In genomic region chr14:106270722-106271121, GRCh38 we compare ENCODE assay signal across 7 cellular contexts.
DNase-seq lines count a peak whose midpoint lies in the region; ATAC-seq, FAIRE-seq and TF ChIP-seq lines count a peak whose summit lies in the region.
"Not testable (repeated sequence)": the region's sequence is repeated elsewhere in the genome, so short reads cannot be mapped to it uniquely, and the experiment has no call there.

No MANE protein-coding gene starts in this region.

- intact Hi-C loops in GM12878 (cut with micrococcal nuclease; ENCODE audit: unreplicated experiment) = loop anchor here (5.0 to 10.0 kb wide), 2 partner anchors 37 to 566 kb away; no protein-coding TSS in a partner anchor
- intact Hi-C loops in upper lobe of right lung (cut with DNase I) = not testable (repeated sequence)

- RAD21 ChIA-PET in GM12878 (lab: Charles Lee; ENCODE audit: unreplicated experiment) = interaction anchor here (1.5 to 5.9 kb wide), 2 partner anchors 411 to 428 kb away, joined by 3 to 119 read pairs; no protein-coding TSS in a partner anchor

- H3K79me2 ChIP-seq in DND-41 (ENCODE audit: insufficient read depth, low read length); Loucy (ENCODE audit: insufficient read depth, low read length); OCI-LY1 (ENCODE audit: insufficient read depth, low read length); GM12878 (ENCODE audit: control insufficient read depth, insufficient read depth, low read length): not testable (repeated sequence)

- CTCF ChIA-PET in GM12878 (lab: Yijun Ruan, JAX) = interaction anchor here (1.0 to 11.5 kb wide), 9 partner anchors 8 to 689 kb away, joined by 3 to 180 read pairs (median 4); no protein-coding TSS in a partner anchor

- TF ChIP-seq RAD21 in GM12878 (IDR thresholded peaks at IDR 0.05; ENCODE audit: insufficient read depth, low read depth, low read length) = not testable (repeated sequence)

- H3K9me3 ChIP-seq in DND-41 (ENCODE audit: insufficient read depth, low read length, severe bottlenecking); Loucy (ENCODE audit: insufficient read depth, low read depth, low read length); OCI-LY1 (ENCODE audit: low read length); GM12878 (replicated peaks; ENCODE audit: control insufficient read depth, insufficient read depth, low read length); lung (ENCODE audit: control insufficient read depth in 2 of 2, insufficient read depth in 1 of 2, low read length in 1 of 2); upper lobe of right lung: not testable (repeated sequence)

- not testable (repeated sequence) for H3K4me3 ChIP-seq in DND-41 (ENCODE audit: low read depth in 1 of 2, low read length in 2 of 2); Loucy (ENCODE audit: low read length, poor library complexity, severe bottlenecking); OCI-LY1 (ENCODE audit: low read depth, low read length, poor library complexity, severe bottlenecking); GM12878; lung; upper lobe of right lung

- TF ChIP-seq EP300 in GM12878 (IDR thresholded peaks at IDR 0.05; ENCODE audit: borderline replicate concordance in 1 of 2, control insufficient read depth in 1 of 2, low read depth in 2 of 2, low read length in 2 of 2) = not testable (repeated sequence)

- not testable (repeated sequence) for TF ChIP-seq POLR2A in GM12892 (IDR thresholded peaks at IDR 0.05; ENCODE audit: low read depth, low read length); GM12878 (IDR thresholded peaks at IDR 0.05; ENCODE audit: low read depth, low read length)

- not testable (repeated sequence) for H3K4me2 ChIP-seq in DND-41 (ENCODE audit: insufficient read depth, low read length); Loucy (ENCODE audit: low read depth, low read length, poor library complexity, severe bottlenecking); GM12878 (ENCODE audit: control insufficient read depth, insufficient read depth)
- peak overlapping the region; percentile 68 for H3K4me2 ChIP-seq in OCI-LY1 (ENCODE audit: low read length)

- H3K9me2 ChIP-seq in Loucy (replicated peaks; ENCODE audit: low read depth, low read length); OCI-LY1 (ENCODE audit: low read depth, low read length): not testable (repeated sequence)

- H3K9ac ChIP-seq in DND-41 (ENCODE audit: low read depth, low read length); GM12878 (ENCODE audit: control insufficient read depth, insufficient read depth, low read length): not testable (repeated sequence)
- H3K9ac ChIP-seq in Loucy (ENCODE audit: low read depth, low read length, poor library complexity, severe bottlenecking) (peak overlapping the region; percentile 37), OCI-LY1 (ENCODE audit: low read length) (peak overlapping the region; percentile 67)

- not testable (repeated sequence) for H3F3A ChIP-seq in Loucy (ENCODE audit: low read depth); OCI-LY1 (ENCODE audit: insufficient read depth, low read length)

- H3K4me1 ChIP-seq in DND-41 (ENCODE audit: insufficient read depth, low read length) (peaks cover 65% of the 10 kb centered on the region), Loucy (ENCODE audit: insufficient read depth, low read length, poor library complexity, severe bottlenecking) (peaks cover 39% of the 10 kb centered on the region), OCI-LY1 (ENCODE audit: insufficient read depth, low read length, severe bottlenecking) (peaks cover 45% of the 10 kb centered on the region)
- H3K4me1 ChIP-seq in GM12878 (ENCODE audit: control insufficient read depth, insufficient read depth, low read length); lung (ENCODE audit: control insufficient read depth in 2 of 2, insufficient read depth in 2 of 2, low read length in 2 of 2); upper lobe of right lung: not testable (repeated sequence)

- H2AFZ ChIP-seq in DND-41 (ENCODE audit: low read depth, low read length); Loucy (ENCODE audit: low read length); OCI-LY1 (ENCODE audit: low read length); GM12878 (ENCODE audit: control insufficient read depth, low read depth, low read length): not testable (repeated sequence)

- not testable (repeated sequence) for H3K36me3 ChIP-seq in DND-41 (ENCODE audit: insufficient read depth, low read length); Loucy (ENCODE audit: insufficient read depth, low read length); OCI-LY1 (ENCODE audit: insufficient read depth, low read length); GM12878 (ENCODE audit: control insufficient read depth in 2 of 2, insufficient read depth in 2 of 2, low read length in 1 of 2); lung (ENCODE audit: control insufficient read depth in 2 of 2, insufficient read depth in 2 of 2, low read length in 2 of 2); upper lobe of right lung

- BruUV-seq in GM12878 (replicated peaks; lab: Mats Ljungman, UMichigan) = not testable (repeated sequence)

- H4K20me1 ChIP-seq in DND-41 (ENCODE audit: insufficient read depth, low read length); Loucy (ENCODE audit: insufficient read depth, low read length, poor library complexity, severe bottlenecking); OCI-LY1 (ENCODE audit: insufficient read depth, low read length); GM12878 (ENCODE audit: control insufficient read depth, insufficient read depth): not testable (repeated sequence)

- TF ChIP-seq CTCF in DND-41 (IDR thresholded peaks at IDR 0.05; ENCODE audit: borderline replicate concordance, extremely low read depth, low read length, poor library complexity, severe bottlenecking); Loucy (conservative IDR thresholded peaks at IDR 0.05; ENCODE audit: low read length); OCI-LY1 (IDR thresholded peaks at IDR 0.05; ENCODE audit: low read length); GM12878 (IDR thresholded peaks at IDR 0.05 in 2 of 3, conservative IDR thresholded peaks at IDR 0.05 in 1 of 3; ENCODE audit: control insufficient read depth in 2 of 3, extremely low read depth in 1 of 3, insufficient read depth in 1 of 3, low read depth in 3 of 3, low read length in 3 of 3); lung (IDR thresholded peaks at IDR 0.05; ENCODE audit: control extremely low read depth, extremely low read depth); upper lobe of right lung (IDR thresholded peaks at IDR 0.05): not testable (repeated sequence)

- H3K27me3 ChIP-seq in DND-41 (ENCODE audit: insufficient read depth, low read length, poor library complexity); Loucy (ENCODE audit: insufficient read depth, low read length, poor library complexity, severe bottlenecking); OCI-LY1 (ENCODE audit: insufficient read depth, low read length); GM12878 (replicated peaks in 1 of 2; ENCODE audit: control insufficient read depth in 2 of 2, insufficient read depth in 2 of 2, low read length in 1 of 2); lung (ENCODE audit: control insufficient read depth, insufficient read depth): not testable (repeated sequence)
- H3K27me3 ChIP-seq in upper lobe of right lung = peaks cover 33% of the 10 kb centered on the region

- in situ Hi-C loops in GM12878 (cut with MboI) = loop anchor here (10.0 kb wide), 3 partner anchors 566 to 716 kb away; no protein-coding TSS in a partner anchor

- not testable (repeated sequence) for ATAC-seq in DND-41 (ENCODE audit: insufficient read depth, low read depth)
- peak; percentile 64 for ATAC-seq in GM12878
- ATAC-seq in lung (ENCODE audit: insufficient read depth, low FRiP score) = peak; percentile 42
- ATAC-seq in upper lobe of right lung = peak; percentile 74

- H3K27ac ChIP-seq in DND-41 (ENCODE audit: low read length) (peak overlapping the region; percentile 2; the same call in 1 of the 2 replicates), OCI-LY1 (ENCODE audit: low read depth, low read length, poor library complexity, severe bottlenecking) (peak overlapping the region; percentile 92)
- not testable (repeated sequence) for H3K27ac ChIP-seq in GM12878 (ENCODE audit: control insufficient read depth, insufficient read depth); lung (ENCODE audit: low read depth in 1 of 2, low read length in 1 of 2); upper lobe of right lung

- SMC1A ChIA-PET in GM12878 (lab: Charles Lee; ENCODE audit: uncharacterized antibody, unreplicated experiment) = interaction anchor here (1.0 to 3.8 kb wide), 4 partner anchors 38 to 755 kb away, joined by 4 to 29 read pairs (median 15); no protein-coding TSS in a partner anchor

- POLR2A ChIA-PET in GM12878 (lab: Charles Lee) = interaction anchor here (3.1 kb wide), 1 partner anchor 411 kb away, joined by 88 read pairs; no protein-coding TSS in a partner anchor

- not testable (repeated sequence) for DNase-seq in DND-41; GM12892 (ENCODE audit: insufficient read length); GM12878 (ENCODE audit: low read depth, low spot score); lung (ENCODE audit: low spot score); upper lobe of right lung

- peak; percentile 14 for FAIRE-seq in GM12892 (lab: Jason Lieb, UNC)
- not testable (repeated sequence) for FAIRE-seq in GM12878 (lab: Jason Lieb, UNC)

- 10% methylated on average over 3 of the region's 4 CpGs for WGBS in GM12878 (ENCODE audit: insufficient coverage, insufficient replicate concordance, low lambda C conversion rate, missing lambda C conversion rate)
- 21 to 36% methylated on average over 3 of the region's 4 CpGs for WGBS in lung, 2 donors

TF ChIP-seq in GM12878, 131 proteins besides CTCF, POLR2A, EP300 and RAD21:
- 0 out of 4 replicates have a peak, but pooled peaks of 1 of the 2 experiments have one; percentile 23 for TF ChIP-seq IKZF2 (IDR thresholded peaks at IDR 0.05)
